Comparison of ENCODE assay signal across 19 cellular contexts in the genomic region with DNA sequence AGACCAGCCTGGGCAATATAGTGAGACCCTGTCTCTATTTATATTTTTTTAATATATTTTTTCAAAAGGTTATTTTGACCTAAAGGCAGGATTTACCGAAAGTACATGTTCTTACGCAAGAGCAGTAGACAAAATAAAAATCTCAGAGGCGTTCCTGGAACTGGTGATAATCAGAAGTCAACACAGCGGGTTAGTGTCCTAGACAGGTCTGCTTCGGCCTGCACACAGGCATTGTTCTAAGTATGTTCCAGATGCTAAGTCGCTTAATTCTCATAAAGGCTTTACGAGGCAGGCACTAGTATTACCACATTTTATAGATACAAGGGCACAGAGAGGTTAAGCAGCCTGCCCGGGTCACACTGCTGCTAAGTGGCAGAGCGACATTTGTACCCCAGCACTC.
"Had no signal": no experiment of that assay in that cellular context is flagged by ENCODE, and none has a peak within 500 bp of the region (broad histone marks: within the 10 kb centered on the region; RNA-seq: fewer than 3 reads in every experiment).

No MANE protein-coding gene starts in this region.

- DNase-seq: effector CD8-positive, alpha-beta T cell; endodermal cell; foreskin keratinocyte; natural killer cell; sigmoid colon; stimulated activated CD4-positive, alpha-beta T cell treated with anti-CD3 and anti-CD28 coated beads, Interleukin-2, amount 100 ng/mL, for 24 hours; stimulated activated CD4-positive, alpha-beta T cell treated with anti-CD3 and anti-CD28 coated beads, Interleukin-4, amount 100 ng/mL, for 24 hours; stimulated activated naive CD8-positive, alpha-beta T cell treated with anti-CD3 and anti-CD28 coated beads, Interleukin-15, Interleukin-2, amounts not matched to agents 100 U/mL and 50 U/mL, for 24 hours; substantia nigra; tibial artery had no signal

- H3K27ac ChIP-seq: epithelial cell of prostate, foreskin keratinocyte, neutrophil, parathyroid adenoma, right atrium auricular region, sigmoid colon, testis, tibial artery had no signal

- ATAC-seq: foreskin keratinocyte; natural killer cell; stimulated activated memory B cell treated with anti-CD40 and anti-IgM and Interleukin-4, amounts not matched to agents 10 μg/mL and 1 μg/mL and 100 μg/mL, for 72 hours; stimulated activated naive CD8-positive, alpha-beta T cell treated with anti-CD3 and anti-CD28 coated beads, Interleukin-15, Interleukin-2, amounts not matched to agents 100 U/mL and 50 U/mL, for 24 hours had no signal

- H3K27me3 ChIP-seq: right atrium auricular region, sigmoid colon, testis, tibial artery had no signal

- H3K4me3 ChIP-seq: lung, right atrium auricular region, sigmoid colon, testis, tibial artery had no signal

- H3K4me1 ChIP-seq: parathyroid adenoma, right atrium auricular region, sigmoid colon, testis, tibial artery had no signal

- FAIRE-seq: colon, keratinocyte had no signal

- H3K79me2 ChIP-seq: parathyroid adenoma had no signal

- H3K36me3 ChIP-seq: neutrophil, right atrium auricular region, sigmoid colon, tibial artery had no signal

- H3K9me3 ChIP-seq: neutrophil, right atrium auricular region, sigmoid colon, testis, tibial artery had no signal

- H3K9ac ChIP-seq: parathyroid adenoma had no signal

- H2AFZ ChIP-seq: parathyroid adenoma had no signal
